Comparison of ENCODE assay signal across 24 cellular contexts in the genomic region with DNA sequence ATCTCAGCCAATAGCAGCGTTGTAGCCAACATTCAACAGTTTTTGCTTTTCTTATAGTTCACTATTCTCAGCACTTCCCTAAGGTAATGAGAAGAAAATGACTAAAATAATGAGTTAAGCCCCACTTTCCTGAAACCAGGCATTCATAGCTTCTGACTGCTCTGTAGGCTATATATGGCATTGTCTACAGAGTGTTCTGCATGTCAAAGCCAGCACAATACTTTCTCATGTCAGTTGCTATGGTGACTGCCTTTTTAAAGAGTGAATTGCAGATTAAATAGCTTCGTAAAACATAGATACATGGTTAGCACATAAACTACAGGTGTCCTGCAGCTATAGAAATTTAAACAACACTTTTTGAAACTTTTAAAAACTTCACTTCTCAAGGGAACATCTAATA.
"Had no signal": no experiment of that assay in that cellular context is flagged by ENCODE, and none has a peak within 500 bp of the region (broad histone marks: within the 10 kb centered on the region; RNA-seq: fewer than 3 reads in every experiment).

No MANE protein-coding gene starts in this region.

- H3K36me3 Mint-ChIP-seq: activated CD8-positive, alpha-beta memory T cell treated with anti-CD3 and anti-CD28 coated beads, Interleukin-2, amount 10 ng/mL, durations not matched to agents 7 days and 5 days; activated naive CD4-positive, alpha-beta T cell treated with anti-CD3 and anti-CD28 coated beads, Interleukin-2, amount 50 U/mL, for 72 hours; naive thymus-derived CD8-positive, alpha-beta T cell; type B pancreatic cell had no signal

- H3K9me3 ChIP-seq: left lung, lower lobe of right lung, thoracic aorta, uterus had no signal

- H3K36me3 ChIP-seq: heart right ventricle, left lung, lower lobe of right lung, thoracic aorta, uterus had no signal

- H3K27me3 ChIP-seq: foreskin keratinocyte, heart right ventricle, left lung, uterus had no signal

- DNase-seq: activated CD4-positive, alpha-beta T cell treated with anti-CD3 and anti-CD28 coated beads for 36 hours; activated CD4-positive, CD25-positive, alpha-beta regulatory T cell; activated CD8-positive, alpha-beta memory T cell treated with anti-CD3 and anti-CD28 coated beads, Interleukin-2, amount 10 ng/mL, durations not matched to agents 7 days and 5 days; activated CD8-positive, alpha-beta T cell treated with anti-CD3 and anti-CD28 coated beads, Interleukin-2, amount 10 ng/mL, durations not matched to agents 7 days and 5 days; activated naive CD4-positive, alpha-beta T cell; activated T-cell treated with anti-CD3 and anti-CD28 coated beads for 4 hours; activated T-cell treated with anti-CD3 and anti-CD28 coated beads, Interleukin-2, amount 50 U/mL, for 72 hours; foreskin keratinocyte; heart right ventricle; left lung; lower lobe of right lung; mesenchymal stem cell; naive thymus-derived CD8-positive, alpha-beta T cell; posterior cingulate gyrus; right cardiac atrium; stimulated activated CD4-positive, alpha-beta T cell treated with anti-CD3 and anti-CD28 coated beads, Interleukin-2, amount 100 ng/mL, for 48 hours; uterus had no signal

- H3K4me3 ChIP-seq: heart right ventricle, left lung, lower lobe of right lung, thoracic aorta, uterus had no signal

- H3K27ac Mint-ChIP-seq: activated CD4-positive, alpha-beta T cell treated with anti-CD3 and anti-CD28 coated beads for 36 hours; activated CD8-positive, alpha-beta memory T cell treated with anti-CD3 and anti-CD28 coated beads, Interleukin-2, amount 10 ng/mL, durations not matched to agents 7 days and 5 days; activated CD8-positive, alpha-beta T cell treated with anti-CD3 and anti-CD28 coated beads, Interleukin-2, amount 10 ng/mL, durations not matched to agents 7 days and 5 days; activated naive CD4-positive, alpha-beta T cell treated with anti-CD3 and anti-CD28 coated beads, Interleukin-2, amount 50 U/mL, for 72 hours; activated T-cell treated with anti-CD3 and anti-CD28 coated beads, Interleukin-2, amount 50 U/mL, for 72 hours; stimulated activated naive CD8-positive, alpha-beta T cell treated with anti-CD3 and anti-CD28 coated beads, Interleukin-15, Interleukin-2, amounts not matched to agents 100 ng/mL and 50 ng/mL, for 24 hours; T-helper 2 cell treated with Interferon-gamma antibody and Interleukin-4, amounts not matched to agents 5 μg/mL and 100 μg/mL, for 36 hours; type B pancreatic cell had no signal

- FAIRE-seq: islet of Langerhans had no signal

- H3K4me3 Mint-ChIP-seq: activated CD4-positive, alpha-beta T cell treated with anti-CD3 and anti-CD28 coated beads for 36 hours; activated CD8-positive, alpha-beta memory T cell treated with anti-CD3 and anti-CD28 coated beads, Interleukin-2, amount 10 ng/mL, durations not matched to agents 7 days and 5 days; activated CD8-positive, alpha-beta T cell treated with anti-CD3 and anti-CD28 coated beads, Interleukin-2, amount 10 ng/mL, durations not matched to agents 7 days and 5 days; activated T-cell treated with anti-CD3 and anti-CD28 coated beads, Interleukin-2, amount 50 U/mL, for 72 hours; naive thymus-derived CD8-positive, alpha-beta T cell; stimulated activated naive CD8-positive, alpha-beta T cell treated with anti-CD3 and anti-CD28 coated beads, Interleukin-15, Interleukin-2, amounts not matched to agents 100 ng/mL and 50 ng/mL, for 24 hours; T-helper 2 cell treated with Interferon-gamma antibody and Interleukin-4, amounts not matched to agents 5 μg/mL and 100 μg/mL, for 36 hours; type B pancreatic cell had no signal

- H3K4me1 Mint-ChIP-seq: activated CD4-positive, alpha-beta T cell treated with anti-CD3 and anti-CD28 coated beads for 36 hours; activated CD8-positive, alpha-beta memory T cell treated with anti-CD3 and anti-CD28 coated beads, Interleukin-2, amount 10 ng/mL, durations not matched to agents 7 days and 5 days had no signal

- H3K27ac ChIP-seq: foreskin keratinocyte, heart right ventricle, left lung, lower lobe of right lung, thoracic aorta, uterus had no signal

- ATAC-seq: activated CD4-positive, alpha-beta T cell treated with anti-CD3 and anti-CD28 coated beads for 36 hours; activated CD8-positive, alpha-beta memory T cell treated with anti-CD3 and anti-CD28 coated beads, Interleukin-2, amount 10 ng/mL, durations not matched to agents 7 days and 5 days; activated CD8-positive, alpha-beta T cell treated with anti-CD3 and anti-CD28 coated beads, Interleukin-2, amount 10 ng/mL, durations not matched to agents 7 days and 5 days; activated naive CD4-positive, alpha-beta T cell treated with anti-CD3 and anti-CD28 coated beads, Interleukin-2, amount 50 U/mL, for 72 hours; activated T-cell treated with anti-CD3 and anti-CD28 coated beads, Interleukin-2, amount 50 U/mL, for 72 hours; esophagus mucosa; foreskin keratinocyte; heart right ventricle; left lung; lower lobe of right lung; naive thymus-derived CD8-positive, alpha-beta T cell; right cardiac atrium had no signal

- H3K9me3 Mint-ChIP-seq: stimulated activated naive CD8-positive, alpha-beta T cell treated with anti-CD3 and anti-CD28 coated beads, Interleukin-15, Interleukin-2, amounts not matched to agents 100 ng/mL and 50 ng/mL, for 24 hours; type B pancreatic cell had no signal

- H3K27me3 Mint-ChIP-seq: activated CD4-positive, alpha-beta T cell treated with anti-CD3 and anti-CD28 coated beads for 36 hours; activated CD8-positive, alpha-beta memory T cell treated with anti-CD3 and anti-CD28 coated beads, Interleukin-2, amount 10 ng/mL, durations not matched to agents 7 days and 5 days; naive thymus-derived CD8-positive, alpha-beta T cell; stimulated activated naive CD8-positive, alpha-beta T cell treated with anti-CD3 and anti-CD28 coated beads, Interleukin-15, Interleukin-2, amounts not matched to agents 100 ng/mL and 50 ng/mL, for 24 hours; type B pancreatic cell had no signal

- H3K4me1 ChIP-seq: foreskin keratinocyte, heart right ventricle, left lung, lower lobe of right lung, uterus had no signal
